Comparison of ENCODE assay signal across 10 cellular contexts in the genomic region with DNA sequence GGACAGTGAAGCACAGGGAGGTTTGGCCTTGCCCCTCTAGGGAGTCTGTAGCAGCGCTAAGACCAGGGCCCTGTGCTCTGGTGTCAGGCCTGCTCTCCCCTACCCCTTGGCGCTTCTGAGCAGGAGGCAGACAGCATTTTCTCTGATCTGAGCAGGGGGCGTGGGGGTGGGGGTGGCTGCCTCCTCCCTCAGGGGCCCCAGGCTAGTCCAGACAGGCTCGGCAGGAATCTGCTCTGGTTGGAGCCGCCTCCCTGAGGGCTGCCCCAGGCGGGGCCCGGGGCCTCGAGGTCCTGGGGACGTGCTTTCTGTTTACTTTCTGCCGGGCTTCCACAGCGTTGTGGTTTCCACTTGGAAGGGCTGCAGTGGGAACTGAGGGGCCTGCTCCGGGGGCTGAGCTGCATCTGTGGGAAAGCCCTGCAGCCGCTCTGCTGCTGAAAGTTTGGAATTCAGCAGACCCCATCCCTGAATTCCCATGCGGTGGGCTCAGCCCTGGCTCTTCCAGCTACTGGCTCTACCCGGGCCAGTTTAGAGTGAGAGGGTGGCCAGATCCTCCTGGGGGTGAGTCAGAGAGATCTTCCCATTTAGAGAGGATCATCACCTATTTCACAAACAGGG.
DNase-seq lines count a peak whose midpoint lies in the region; ATAC-seq and TF ChIP-seq lines count a peak whose summit lies in the region.
"Had no signal": no experiment of that assay in that cellular context is flagged by ENCODE, and none has a peak within 500 bp of the region (broad histone marks: within the 10 kb centered on the region; RNA-seq: fewer than 3 reads in every experiment).

No MANE protein-coding gene starts in this region.

- peak overlapping the region; percentile 82 for H3K14ac ChIP-seq in trophoblast cell (ENCODE audit: low read length)

- H3K4me3 Mint-ChIP-seq in naive thymus-derived CD4-positive, alpha-beta T cell: no peak overlapping the region

- no peaks in the 10 kb centered on the region for H3K9me3 Mint-ChIP-seq in naive thymus-derived CD4-positive, alpha-beta T cell

- no peaks in the 10 kb centered on the region for H3K79me2 ChIP-seq in fibroblast of lung (ENCODE audit: control insufficient read depth, insufficient read depth, low read length)
- H3K79me2 ChIP-seq in trophoblast cell (ENCODE audit: control insufficient read depth, insufficient read depth, low read length, poor library complexity): peaks cover 13% of the 10 kb centered on the region
- no peaks in the 10 kb centered on the region for H3K79me2 ChIP-seq in Karpas-422 (ENCODE audit: low read length)

- peak overlapping the region; percentile 96 for H2BK5ac ChIP-seq in trophoblast cell (ENCODE audit: low read depth, low read length, poor library complexity)

- intact Hi-C loops in adrenal gland (cut with DNase I): no loop called here
- intact Hi-C loops in naive thymus-derived CD4-positive, alpha-beta T cell (cut with micrococcal nuclease): no loop called here

- H3K9me2 ChIP-seq in Karpas-422 (replicated peaks; ENCODE audit: insufficient read depth, low read length): no peaks in the 10 kb centered on the region

- peaks cover 3% of the 10 kb centered on the region for H3K27me3 ChIP-seq in fibroblast of lung (ENCODE audit: control insufficient read depth, insufficient read depth, low read length)
- no peaks in the 10 kb centered on the region for H3K27me3 ChIP-seq in trophoblast cell (ENCODE audit: insufficient read depth, low read length)
- no peaks in the 10 kb centered on the region for H3K27me3 ChIP-seq in adrenal gland
- no peaks in the 10 kb centered on the region for H3K27me3 ChIP-seq in Karpas-422 (ENCODE audit: low read length)
- no peaks in the 10 kb centered on the region for H3K27me3 ChIP-seq in naive thymus-derived CD4-positive, alpha-beta T cell (ENCODE audit: control insufficient read depth in 2 of 2, insufficient read depth in 2 of 2, low read length in 2 of 2)
- H3K27me3 ChIP-seq: esophagus muscularis mucosa, tibial artery had no signal

- H3K4me2 ChIP-seq in fibroblast of lung (ENCODE audit: extremely low read depth, insufficient read depth, low read length) (peak overlapping the region; percentile 11), trophoblast cell (ENCODE audit: low read length) (peak overlapping the region; percentile 12), Karpas-422 (ENCODE audit: low read depth, low read length, poor library complexity, severe bottlenecking) (no peak overlapping the region)

- ATAC-seq in naive thymus-derived CD4-positive, alpha-beta T cell: no peak

- TF ChIP-seq CTCF in fibroblast of lung (conservative IDR thresholded peaks at IDR 0.05 in 1 of 2, IDR thresholded peaks at IDR 0.05 in 1 of 2; ENCODE audit: low read depth in 1 of 2, low read length in 2 of 2) (no peak), adrenal gland (IDR thresholded peaks at IDR 0.05) (no peak)

- H3K4me1 Mint-ChIP-seq in naive thymus-derived CD4-positive, alpha-beta T cell: no peaks in the 10 kb centered on the region

- peak overlapping the region; percentile 47 for H2AFZ ChIP-seq in fibroblast of lung (ENCODE audit: low read length)
- peak overlapping the region; percentile 57 for H2AFZ ChIP-seq in trophoblast cell (ENCODE audit: insufficient read depth, low read length, poor library complexity)
- H2AFZ ChIP-seq in Karpas-422 (ENCODE audit: low read length): no peak overlapping the region

- POLR2A ChIA-PET in naive thymus-derived CD4-positive, alpha-beta T cell (lab: Charles Lee): no interaction called here

- peak overlapping the region; percentile 96 for H3K18ac ChIP-seq in trophoblast cell (ENCODE audit: low read length)

- no peaks in the 10 kb centered on the region for H3K36me3 Mint-ChIP-seq in naive thymus-derived CD4-positive, alpha-beta T cell

- no peak for TF ChIP-seq POLR2A in adrenal gland (IDR thresholded peaks at IDR 0.05)

- peak overlapping the region; percentile 95 for H2BK12ac ChIP-seq in trophoblast cell (ENCODE audit: low read length)

- H3K27ac Mint-ChIP-seq in naive thymus-derived CD4-positive, alpha-beta T cell: no peak overlapping the region

- H2BK120ac ChIP-seq in trophoblast cell (ENCODE audit: insufficient read depth, low read length, poor library complexity): peak overlapping the region; percentile 99

- peak overlapping the region; percentile 54 for H4K12ac ChIP-seq in trophoblast cell (ENCODE audit: low read depth, low read length)

- H4K91ac ChIP-seq in trophoblast cell (ENCODE audit: low read depth, low read length): peak overlapping the region; percentile 99

- H3K36me3 ChIP-seq in fibroblast of lung (ENCODE audit: control insufficient read depth, insufficient read depth, low read length) (no peaks in the 10 kb centered on the region), trophoblast cell (ENCODE audit: control insufficient read depth in 1 of 2, insufficient read depth in 2 of 2, low read length in 2 of 2) (no peaks in the 10 kb centered on the region), adrenal gland (replicated peaks in 1 of 2) (no peaks in the 10 kb centered on the region), Karpas-422 (ENCODE audit: insufficient read depth, low read length) (no peaks in the 10 kb centered on the region)
- no peaks in the 10 kb centered on the region for H3K36me3 ChIP-seq in naive thymus-derived CD4-positive, alpha-beta T cell (ENCODE audit: control insufficient read depth in 2 of 3, insufficient read depth in 3 of 3, low read length in 3 of 3)
- H3K36me3 ChIP-seq: esophagus muscularis mucosa, tibial artery had no signal

- H3K27ac ChIP-seq in fibroblast of lung (ENCODE audit: insufficient read depth, low read length) (no peak overlapping the region), trophoblast cell (ENCODE audit: low read depth, low read length) (peak overlapping the region; percentile 90), adrenal gland (no peak overlapping the region), Karpas-422 (ENCODE audit: low read length) (no peak overlapping the region)
- no peak overlapping the region for H3K27ac ChIP-seq in naive thymus-derived CD4-positive, alpha-beta T cell (ENCODE audit: low read depth, low read length)
- H3K27ac ChIP-seq: esophagus muscularis mucosa, tibial artery had no signal

- DNase-seq in ELR (ENCODE audit: low read depth): peak; percentile 40
- peak; percentile 83 for DNase-seq in NCI-H2171 treated with DMSO at 0.1 percent for 48 hours (lab: John Stamatoyannopoulos, UW)
- DNase-seq in fibroblast of lung (ENCODE audit: low read depth in 2 of 2): peak; percentile 47 to 87
- DNase-seq in trophoblast cell: peak; percentile 85 to 96
- DNase-seq in adrenal gland: no peak
- no peak for DNase-seq in Karpas-422
- DNase-seq in superior temporal gyrus (ENCODE audit: extremely low spot score): no peak
- DNase-seq in naive thymus-derived CD4-positive, alpha-beta T cell: no peak

- H4K20me1 ChIP-seq in fibroblast of lung (ENCODE audit: control insufficient read depth, extremely low read depth, insufficient read depth, low read length): no peaks in the 10 kb centered on the region
- H4K20me1 ChIP-seq in Karpas-422 (ENCODE audit: insufficient read depth, low read depth, low read length): no peaks in the 10 kb centered on the region

- CTCF ChIA-PET in naive thymus-derived CD4-positive, alpha-beta T cell (lab: Charles Lee): no interaction called here

- H3K9ac ChIP-seq in fibroblast of lung (ENCODE audit: insufficient read depth, low read length): no peak overlapping the region
- no peak overlapping the region for H3K9ac ChIP-seq in trophoblast cell (ENCODE audit: low read length)
- no peak overlapping the region for H3K9ac ChIP-seq in Karpas-422 (ENCODE audit: low read length)

- peak overlapping the region; percentile 76 for H4K8ac ChIP-seq in trophoblast cell (ENCODE audit: low read depth, low read length)

- H3K4ac ChIP-seq in trophoblast cell (ENCODE audit: low read depth, low read length): peak overlapping the region; percentile 71

- H2AK5ac ChIP-seq in trophoblast cell (ENCODE audit: low read length): peak overlapping the region; percentile 88

- peaks cover 60% of the 10 kb centered on the region for H3K79me1 ChIP-seq in trophoblast cell (ENCODE audit: low read length)

- H3K23ac ChIP-seq in trophoblast cell (ENCODE audit: low read length): no peak overlapping the region

- H3K27me3 Mint-ChIP-seq in naive thymus-derived CD4-positive, alpha-beta T cell: peaks cover 0 to 9% (median 0%) of the 10 kb centered on the region in 5 donors

- WGBS in trophoblast cell (ENCODE audit: extremely low coverage, insufficient coverage, insufficient read length): no CpG with 5 or more reads among the region's 15 CpGs
- 45 to 66% (median 62%) methylated on average over 2 to 15 of the region's 15 CpGs for WGBS in adrenal gland, 4 donors

- H3K9me3 ChIP-seq in fibroblast of lung (ENCODE audit: control insufficient read depth, insufficient read depth, low read depth, low read length) (no peaks in the 10 kb centered on the region), trophoblast cell (ENCODE audit: insufficient read depth, low read depth, low read length) (no peaks in the 10 kb centered on the region), adrenal gland (replicated peaks in 1 of 3) (no peaks in the 10 kb centered on the region), Karpas-422 (ENCODE audit: low read length) (no peaks in the 10 kb centered on the region)
- H3K9me3 ChIP-seq in naive thymus-derived CD4-positive, alpha-beta T cell (ENCODE audit: control insufficient read depth in 2 of 3, low read length in 3 of 3): no peaks in the 10 kb centered on the region
- H3K9me3 ChIP-seq: esophagus muscularis mucosa, tibial artery had no signal

- H3K4me1 ChIP-seq in fibroblast of lung (ENCODE audit: control insufficient read depth, extremely low read depth, insufficient read depth, low read length) (peaks cover 6% of the 10 kb centered on the region), trophoblast cell (ENCODE audit: control insufficient read depth in 1 of 2, insufficient read depth in 2 of 2, low read length in 2 of 2) (peaks cover 47 to 56% of the 10 kb centered on the region in 2 experiments), adrenal gland (replicated peaks in 1 of 2) (no peaks in the 10 kb centered on the region), Karpas-422 (ENCODE audit: low read length) (no peaks in the 10 kb centered on the region)
- no peaks in the 10 kb centered on the region for H3K4me1 ChIP-seq in naive thymus-derived CD4-positive, alpha-beta T cell (ENCODE audit: control insufficient read depth in 2 of 2, insufficient read depth in 2 of 2, low read length in 2 of 2)

- no peak overlapping the region for H3K4me3 ChIP-seq in fibroblast of lung (replicated peaks in 1 of 4; ENCODE audit: control extremely low read depth in 1 of 4, insufficient read depth in 1 of 4, low read depth in 3 of 4, low read length in 4 of 4)
- H3K4me3 ChIP-seq in trophoblast cell (ENCODE audit: low read depth, low read length): no peak overlapping the region
- no peak overlapping the region for H3K4me3 ChIP-seq in adrenal gland
- no peak overlapping the region for H3K4me3 ChIP-seq in Karpas-422 (ENCODE audit: low read length)
- no peak overlapping the region for H3K4me3 ChIP-seq in naive thymus-derived CD4-positive, alpha-beta T cell (ENCODE audit: low read length)
- H3K4me3 ChIP-seq: esophagus muscularis mucosa, tibial artery had no signal

Comparison
In these comparisons a context has a peak if more than half of its experiments do, and no peak if none do; other contexts are left out.
1. DNase-seq: peak in ELR (single experiment), NCI-H2171 treated with DMSO at 0.1 percent for 48 hours (single experiment), fibroblast of lung (2 of 2) and trophoblast cell (2 of 2); none in adrenal gland (0 of 7), Karpas-422 (single experiment), superior temporal gyrus (single experiment) and naive thymus-derived CD4-positive, alpha-beta T cell (0 of 9).